ENCODE assay signal across 1 cellular context in the genomic region with DNA sequence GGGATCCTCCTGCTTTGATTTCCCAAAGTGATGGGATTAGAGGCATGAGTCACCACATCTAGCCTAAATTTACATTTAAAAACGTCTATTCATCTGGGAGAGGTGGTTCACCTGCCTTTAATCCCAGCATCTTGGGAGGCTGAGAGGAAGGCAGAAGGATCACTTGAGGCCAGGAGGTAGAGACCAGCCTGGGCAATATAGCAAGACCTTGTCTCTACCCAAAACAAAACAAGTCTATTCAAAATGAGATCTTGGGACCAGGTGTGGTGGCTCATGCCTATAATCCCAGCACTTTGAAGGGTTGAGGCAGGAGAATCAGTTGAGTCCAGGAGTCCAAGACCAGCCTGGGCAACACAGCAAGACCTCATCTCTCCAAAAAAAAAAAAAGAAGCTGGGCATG.
TF ChIP-seq lines count a peak whose summit lies in the region.

No MANE protein-coding gene starts in this region.

TF ChIP-seq in GM23338, 12 proteins besides CTCF, POLR2A, EP300 and RAD21 (continued from another document):
- no peak for TF ChIP-seq NANOG (IDR thresholded peaks at IDR 0.05; ENCODE audit: borderline replicate concordance)
- TF ChIP-seq EZH2 (IDR thresholded peaks at IDR 0.05; ENCODE audit: low read depth, unreplicated experiment) = no peak
